In the genomic region with DNA sequence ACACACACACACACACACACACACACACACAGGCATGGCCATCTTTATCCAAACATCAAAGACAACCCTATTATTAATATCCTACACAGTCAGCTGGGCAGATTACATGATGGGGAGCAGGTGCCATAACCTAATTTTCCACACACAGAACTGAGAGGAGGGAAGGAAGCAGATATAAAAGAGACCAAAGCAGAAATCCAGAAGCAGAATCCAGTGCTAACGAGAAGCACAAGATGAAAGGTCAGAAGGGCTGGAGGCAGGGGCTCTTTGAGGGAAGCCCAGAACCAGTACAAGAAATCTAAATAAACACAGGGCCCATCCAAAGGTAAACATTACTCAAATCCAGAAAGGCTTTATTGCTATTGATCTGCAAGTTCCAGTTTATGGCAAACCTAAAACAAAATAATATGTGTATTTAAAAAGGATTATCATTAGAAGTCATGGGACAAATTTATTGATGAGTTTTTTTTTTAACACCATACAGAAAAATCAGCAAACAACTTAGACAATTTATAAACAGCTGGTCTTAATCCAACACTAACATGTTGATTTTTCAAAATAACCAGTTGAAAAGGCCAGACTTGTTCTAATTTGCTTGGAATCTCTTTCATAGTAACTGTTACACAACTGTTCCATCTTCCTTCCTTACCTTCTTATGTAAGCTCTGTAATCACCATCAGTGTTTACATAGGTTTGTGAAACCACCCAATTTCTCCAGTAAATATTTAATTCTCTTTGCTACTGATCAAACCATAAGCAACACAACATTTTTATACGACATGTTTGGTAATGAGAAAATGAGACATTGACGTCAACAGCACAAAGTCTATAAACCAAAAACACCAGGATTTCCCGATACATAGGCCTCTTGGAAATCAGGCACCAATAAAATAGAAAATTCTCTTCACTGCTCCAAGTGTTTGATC, we compare ENCODE assay signal across 13 cellular contexts. TPM values are rescaled to one million over a fixed set of nuclear protein-coding genes. Genes with fewer than 3 reads are reported as not detected.
DNase-seq lines count a peak whose midpoint lies in the region; ATAC-seq, FAIRE-seq and TF ChIP-seq lines count a peak whose summit lies in the region.
"Had no signal": no experiment of that assay in that cellular context is flagged by ENCODE, and none has a peak within 500 bp of the region (broad histone marks: within the 10 kb centered on the region; RNA-seq: fewer than 3 reads in every experiment).

No MANE protein-coding gene starts in this region.

- BruUV-seq in Caco-2 (replicated peaks; lab: Mats Ljungman, UMichigan): no TSS peak

- no peak for TF ChIP-seq CTCF in Caco-2 (IDR thresholded peaks at IDR 0.05; ENCODE audit: insufficient read depth in 1 of 2, low read depth in 1 of 2, low read length in 1 of 2, severe bottlenecking in 1 of 2, unreplicated experiment in 1 of 2)
- no peak for TF ChIP-seq CTCF in dorsolateral prefrontal cortex (IDR thresholded peaks at IDR 0.05 in 54 of 56, conservative IDR thresholded peaks at IDR 0.05 in 2 of 56; ENCODE audit: low read depth in 1 of 56, partially characterized antibody in 56 of 56)
- TF ChIP-seq CTCF in pancreas (IDR thresholded peaks at IDR 0.05): no peak

- H3K36me3 Mint-ChIP-seq in Caco-2 (ENCODE audit: insufficient read depth, unreplicated experiment): peaks cover 12% of the 10 kb centered on the region

- DNase-seq in Caco-2 (peak in 1 of 2 experiments; percentile 15), NCI-H69 (lab: John Stamatoyannopoulos, UW) (peak; percentile 32), dorsolateral prefrontal cortex (no peak), pancreas (no peak), middle frontal gyrus (ENCODE audit: extremely low spot score, low spot score) (no peak), hepatic stellate cell (ENCODE audit: low spot score) (no peak), DMS53 treated with DMSO at 0.1 percent for 48 hours (lab: John Stamatoyannopoulos, UW; ENCODE audit: unreplicated experiment) (no peak), amniotic stem cell (lab: John Stamatoyannopoulos, UW) (no peak)
- DNase-seq: activated naive CD8-positive, alpha-beta T cell treated with anti-CD3 and anti-CD28 coated beads, Interleukin-2, amount 10 ng/mL, durations not matched to agents 7 days and 5 days; colonic mucosa; testis had no signal

- H3K9me3 Mint-ChIP-seq in Caco-2 (ENCODE audit: unreplicated experiment): no peaks in the 10 kb centered on the region
- H3K9me3 Mint-ChIP-seq: activated naive CD8-positive, alpha-beta T cell treated with anti-CD3 and anti-CD28 coated beads, Interleukin-2, amount 10 ng/mL, durations not matched to agents 7 days and 5 days had no signal

- no peak overlapping the region for H3K4me3 Mint-ChIP-seq in Caco-2 (ENCODE audit: unreplicated experiment)
- H3K4me3 Mint-ChIP-seq: activated naive CD8-positive, alpha-beta T cell treated with anti-CD3 and anti-CD28 coated beads, Interleukin-2, amount 10 ng/mL, durations not matched to agents 7 days and 5 days had no signal

- H3K9me3 ChIP-seq in Caco-2: no peaks in the 10 kb centered on the region; the same call in 1 of the 2 replicates
- H3K9me3 ChIP-seq in pancreas: no peaks in the 10 kb centered on the region
- H3K9me3 ChIP-seq: colonic mucosa, testis had no signal

- H3K27ac Mint-ChIP-seq in Caco-2 (ENCODE audit: unreplicated experiment): peak overlapping the region; percentile 6
- H3K27ac Mint-ChIP-seq: activated naive CD8-positive, alpha-beta T cell treated with anti-CD3 and anti-CD28 coated beads, Interleukin-2, amount 10 ng/mL, durations not matched to agents 7 days and 5 days had no signal

- intact Hi-C loops in Caco-2 (cut with micrococcal nuclease; ENCODE audit: unreplicated experiment) (no loop called here), dorsolateral prefrontal cortex (cut with DNase I) (no loop called here), pancreas (cut with DNase I) (no loop called here)

- H3K4me1 ChIP-seq in Caco-2 (peaks cover 30% of the 10 kb centered on the region), pancreas (peaks cover 13 to 14% (median 13%) of the 10 kb centered on the region in 3 donors)
- H3K4me1 ChIP-seq: colonic mucosa, testis had no signal

- peaks cover 23% of the 10 kb centered on the region for H3K4me1 Mint-ChIP-seq in Caco-2 (ENCODE audit: low read depth, unreplicated experiment)

- H3K4me3 ChIP-seq in Caco-2 (ENCODE audit: low read depth, low read length) (no peak overlapping the region), dorsolateral prefrontal cortex (no peak overlapping the region), pancreas (no peak overlapping the region)
- H3K4me3 ChIP-seq: colonic mucosa, SK-N-MC, testis had no signal

- POLR2A ChIA-PET in Caco-2 (lab: Charles Lee): no interaction called here

- H3K27ac ChIP-seq in dorsolateral prefrontal cortex (peak overlapping the region in 58 of 59 donors; percentile 2 to 87 (median 66)), pancreas (peak overlapping the region in 2 of 4 donors; percentile 2 to 62)
- H3K27ac ChIP-seq: colonic mucosa, SK-N-MC had no signal

- WGBS in pancreas, 2 donors: 29 to 35% methylated on average over 4 of the region's 4 CpGs

- no peaks in the 10 kb centered on the region for H3K27me3 Mint-ChIP-seq in Caco-2 (ENCODE audit: insufficient read depth, unreplicated experiment)
- H3K27me3 Mint-ChIP-seq: activated naive CD8-positive, alpha-beta T cell treated with anti-CD3 and anti-CD28 coated beads, Interleukin-2, amount 10 ng/mL, durations not matched to agents 7 days and 5 days had no signal

- CTCF ChIA-PET in Caco-2 (lab: Charles Lee): interaction anchor here (0.6 kb wide), 2 partner anchors 23 to 210 kb away, joined by 3 to 6 read pairs; no protein-coding TSS in a partner anchor

- H3K27me3 ChIP-seq in Caco-2 (replicated peaks; ENCODE audit: control insufficient read depth, insufficient read depth, low read length) (no peaks in the 10 kb centered on the region), dorsolateral prefrontal cortex (no peaks in the 10 kb centered on the region), pancreas (no peaks in the 10 kb centered on the region)
- H3K27me3 ChIP-seq: colonic mucosa, testis had no signal

- peak; percentile 81 to 88 (median 82) for ATAC-seq in pancreas
- ATAC-seq: HCT116 had no signal

- FAIRE-seq in pancreas (lab: Jason Lieb, UNC): no peak

- H3K36me3 ChIP-seq in Caco-2 (ENCODE audit: control insufficient read depth, insufficient read depth, low read length) (no peaks in the 10 kb centered on the region), pancreas (no peaks in the 10 kb centered on the region)
- H3K36me3 ChIP-seq: colonic mucosa had no signal

RNA-seq across cellular contexts. Expression of gene SLC23A2, which starts 34.2 kb away (rescaled TPM):
- total RNA-seq in Caco-2 (2022): 26.4 and 37.3 TPM in 2 replicates
- 100 to 1,000 TPM in 13 of 120 experiments, 10 to 100 TPM in 107; 55.9 to 110 (median 87.7) TPM for total RNA-seq in dorsolateral prefrontal cortex
- total RNA-seq in pancreas: 1 to 10 TPM; 6.2 to 9.9 (median 8.8) TPM
- 10 to 100 TPM in 1 of 2 donors, 1 to 10 TPM in 1; 4.3 to 12.9 TPM for polyA plus RNA-seq in pancreas
